ENCODE assay signal across 14 cellular contexts in genomic region chr12:9864913-9865675, GRCh38. TPM values are rescaled to one million over a fixed set of nuclear protein-coding genes. Genes with fewer than 3 reads are reported as not detected.
DNase-seq lines count a peak whose midpoint lies in the region; ATAC-seq, FAIRE-seq and TF ChIP-seq lines count a peak whose summit lies in the region.
"Had no signal": no experiment of that assay in that cellular context is flagged by ENCODE, and none has a peak within 500 bp of the region (broad histone marks: within the 10 kb centered on the region; RNA-seq: fewer than 3 reads in every experiment).

No MANE protein-coding gene starts in this region.

- H3K4me3 ChIP-seq in adrenal gland = peak overlapping the region in 1 of 4 donors; percentile 23

- H3K4me1 Mint-ChIP-seq in activated T-helper 17 cell treated with anti-CD3 and anti-CD28 coated beads, Interleukin-2, amount 50 U/mL, for 72 hours = peaks cover 30% of the 10 kb centered on the region
- peaks cover 37 to 58% (median 45%) of the 10 kb centered on the region in 3 donors for H3K4me1 Mint-ChIP-seq in naive B cell

- no peaks in the 10 kb centered on the region for H3K27me3 ChIP-seq in adrenal gland

- ATAC-seq in activated T-helper 17 cell treated with anti-CD3 and anti-CD28 coated beads, Interleukin-2, amount 50 U/mL, for 72 hours (replicated peaks) = peak; percentile 34
- ATAC-seq in naive B cell (ENCODE audit: low read depth in 2 of 2) = peak in 1 of 2 donors; percentile 13
- ATAC-seq: HCT116, left colon had no signal

- no peak for TF ChIP-seq CTCF in adrenal gland (IDR thresholded peaks at IDR 0.05)

- 58 to 77% (median 67%) methylated on average over 4 of the region's 4 CpGs for WGBS in adrenal gland, 4 donors

- H3K27ac ChIP-seq in adrenal gland = no peak overlapping the region

- no peaks in the 10 kb centered on the region for H3K9me3 Mint-ChIP-seq in activated T-helper 17 cell treated with anti-CD3 and anti-CD28 coated beads, Interleukin-2, amount 50 U/mL, for 72 hours
- H3K9me3 Mint-ChIP-seq in naive B cell = peaks cover 4 to 17% (median 13%) of the 10 kb centered on the region in 7 donors

- H3K27me3 Mint-ChIP-seq in activated T-helper 17 cell treated with anti-CD3 and anti-CD28 coated beads, Interleukin-2, amount 50 U/mL, for 72 hours = no peaks in the 10 kb centered on the region
- no peaks in the 10 kb centered on the region for H3K27me3 Mint-ChIP-seq in naive B cell

- H3K36me3 Mint-ChIP-seq in activated T-helper 17 cell treated with anti-CD3 and anti-CD28 coated beads, Interleukin-2, amount 50 U/mL, for 72 hours (ENCODE audit: low read depth) = peaks cover 55% of the 10 kb centered on the region
- peaks cover 23 to 30% of the 10 kb centered on the region in 2 donors for H3K36me3 Mint-ChIP-seq in naive B cell

- no peaks in the 10 kb centered on the region for H3K36me3 ChIP-seq in adrenal gland (replicated peaks in 1 of 2)

- H3K27ac Mint-ChIP-seq in activated T-helper 17 cell treated with anti-CD3 and anti-CD28 coated beads, Interleukin-2, amount 50 U/mL, for 72 hours = peak overlapping the region; percentile 79
- peak overlapping the region; percentile 8 to 98 (median 74) for H3K27ac Mint-ChIP-seq in naive B cell

- H3K9me3 ChIP-seq in adrenal gland (replicated peaks in 1 of 3) = peaks cover 0 to 7% (median 0%) of the 10 kb centered on the region in 3 donors
- H3K9me3 ChIP-seq: Caco-2 had no signal

- DNase-seq in A172 (ENCODE audit: low spot score) = peak; percentile 9
- DNase-seq in GM19239 (ENCODE audit: insufficient read length, low spot score) = no peak
- no peak for DNase-seq in naive B cell
- no peak for DNase-seq in NCI-H82 treated with DMSO at 0.1 percent for 48 hours (lab: John Stamatoyannopoulos, UW; ENCODE audit: unreplicated experiment)
- no peak for DNase-seq in DMS153 (lab: John Stamatoyannopoulos, UW)
- no peak for DNase-seq in adrenal gland
- DNase-seq in frontal cortex (ENCODE audit: low spot score in 2 of 2) = no peak
- DNase-seq: Caco-2, left colon, NCI-H345 had no signal

- intact Hi-C loops in adrenal gland (cut with DNase I) = no loop called here

- no peak for TF ChIP-seq POLR2A in adrenal gland (IDR thresholded peaks at IDR 0.05)

- H3K4me3 Mint-ChIP-seq in activated T-helper 17 cell treated with anti-CD3 and anti-CD28 coated beads, Interleukin-2, amount 50 U/mL, for 72 hours = peak overlapping the region; percentile 94
- peak overlapping the region; percentile 59 to 96 (median 90) for H3K4me3 Mint-ChIP-seq in naive B cell

- H3K4me1 ChIP-seq in adrenal gland (replicated peaks in 1 of 2) = peaks cover 0 to 2% of the 10 kb centered on the region in 2 donors
- H3K4me1 ChIP-seq: Caco-2 had no signal

- FAIRE-seq in GM19239 (lab: Jason Lieb, UNC) = peak; percentile 78
- no peak for FAIRE-seq in frontal cortex (lab: Jason Lieb, UNC)

RNA-seq across cellular contexts. Expression of gene CLEC2B, which starts 4.1 kb away (rescaled TPM):
- total RNA-seq in A172 (2014; rRNA removed; shearing (Covaris generic)) = 19.7 and 22.7 TPM in 2 replicates
- total RNA-seq in activated T-helper 17 cell treated with anti-CD3 and anti-CD28 coated beads, Interleukin-2, amount 50 U/mL, for 72 hours = 10 to 100 TPM; 21.8 to 54.0 TPM
- polyA plus RNA-seq in naive B cell (ENCODE audit: low read depth in 6 of 6) (10 to 100 TPM; 47.2 to 85.8 (median 61.3) TPM), adrenal gland (10 to 100 TPM; 10.8 to 17.7 (median 11.2) TPM)
- total RNA-seq in adrenal gland (10 to 100 TPM in 3 of 8 donors, 1 to 10 TPM in 5; 3.9 to 17.0 (median 8.5) TPM), frontal cortex (1.6 TPM)
- total RNA-seq: Caco-2 had no signal

RNA-seq across cellular contexts. Expression of gene KLRF2, which starts 16.2 kb away (rescaled TPM):
- not detected in 2 replicates for total RNA-seq in A172 (2014; rRNA removed; shearing (Covaris generic))
- not detected for total RNA-seq in activated T-helper 17 cell treated with anti-CD3 and anti-CD28 coated beads, Interleukin-2, amount 50 U/mL, for 72 hours
- not detected for polyA plus RNA-seq in naive B cell (ENCODE audit: low read depth in 6 of 6)
- not detected for total RNA-seq in adrenal gland
- not detected for polyA plus RNA-seq in adrenal gland
- not detected for total RNA-seq in frontal cortex
- total RNA-seq: Caco-2; left colon; T-helper 1 cell treated with Interleukin-12 subunit alpha and Interleukin-12 subunit beta and Interleukin-4 antibody, amounts not matched to agents 30 ng/mL and 1 ng/mL, for 36 hours; temporal lobe had no signal

RNA-seq across cellular contexts. Expression of gene KLRF1, which starts 37.8 kb away (rescaled TPM):
- total RNA-seq in A172 (2014; rRNA removed; shearing (Covaris generic)) = not detected in 2 replicates
- not detected for total RNA-seq in activated T-helper 17 cell treated with anti-CD3 and anti-CD28 coated beads, Interleukin-2, amount 50 U/mL, for 72 hours
- polyA plus RNA-seq in naive B cell (ENCODE audit: low read depth in 6 of 6) (1 to 10 TPM in 5 of 6 donors, not detected in 1; 1.6 to 5.6 (median 2.4) TPM), adrenal gland (under 1 TPM in 1 of 3 donors, not detected in 2; 0.61 TPM)
- total RNA-seq in adrenal gland (under 1 TPM in 3 of 8 donors, not detected in 5; 0.40 to 0.61 (median 0.42) TPM), frontal cortex (not detected)
- total RNA-seq: Caco-2, temporal lobe had no signal
